Comparison of ENCODE assay signal across 12 cellular contexts in the genomic region with DNA sequence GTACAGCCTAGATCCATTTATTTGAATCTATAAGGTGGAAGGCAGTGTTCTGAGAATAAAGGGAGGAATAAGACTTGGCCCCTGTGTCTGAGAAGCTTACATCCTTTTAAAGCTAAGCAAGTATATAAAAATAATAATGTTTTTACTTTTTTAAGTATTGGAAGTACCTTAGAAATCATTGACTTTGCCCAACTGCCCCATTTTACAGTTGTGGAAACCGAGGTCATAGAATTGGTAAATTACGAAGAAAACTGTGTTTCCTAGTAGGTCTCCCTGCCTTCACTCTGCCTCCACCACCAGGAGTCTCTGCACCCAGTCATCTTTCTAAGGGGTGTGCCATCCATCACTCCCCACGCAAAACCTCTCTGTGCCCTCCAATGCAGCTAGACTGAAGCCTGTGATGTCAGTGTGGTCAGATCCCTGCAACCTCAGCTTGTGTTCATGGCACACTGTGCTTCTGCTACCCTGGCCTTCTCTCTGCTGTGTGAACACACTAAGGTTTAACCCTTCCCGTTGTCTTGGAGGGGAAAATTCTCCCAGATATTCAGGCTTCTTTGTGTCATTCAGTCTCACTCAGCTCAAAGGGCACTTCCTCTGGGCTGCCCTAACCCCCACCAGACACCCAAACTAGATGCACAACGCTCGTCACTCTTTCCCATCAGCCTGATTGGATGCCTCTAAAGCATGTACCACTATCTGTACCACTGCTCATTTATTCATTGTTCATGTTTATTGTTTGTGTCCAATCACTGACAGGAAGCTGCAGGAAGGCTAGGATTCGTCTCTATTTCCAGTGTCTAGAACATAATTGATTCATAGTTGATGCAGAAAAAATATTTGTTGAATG. TPM values are rescaled to one million over a fixed set of nuclear protein-coding genes. Genes with fewer than 3 reads are reported as not detected.
DNase-seq lines count a peak whose midpoint lies in the region; ATAC-seq and TF ChIP-seq lines count a peak whose summit lies in the region.
"Had no signal": no experiment of that assay in that cellular context is flagged by ENCODE, and none has a peak within 500 bp of the region (broad histone marks: within the 10 kb centered on the region; RNA-seq: fewer than 3 reads in every experiment).

No MANE protein-coding gene starts in this region.

- no peaks in the 10 kb centered on the region for H3K27me3 Mint-ChIP-seq in central memory CD8-positive, alpha-beta T cell
- H3K27me3 Mint-ChIP-seq in nephron progenitor cell (ENCODE audit: low read depth, poor library complexity) = peaks cover 15% of the 10 kb centered on the region

- no peak for TF ChIP-seq POLR2A in gastrocnemius medialis (IDR thresholded peaks at IDR 0.05)

- peak; percentile 37 for TF ChIP-seq CTCF in Panc1 (IDR thresholded peaks at IDR 0.05)
- TF ChIP-seq CTCF in gastrocnemius medialis (IDR thresholded peaks at IDR 0.05 in 4 of 5, conservative IDR thresholded peaks at IDR 0.05 in 1 of 5) = no peak
- TF ChIP-seq CTCF in nephron progenitor cell (IDR thresholded peaks at IDR 0.05) = no peak

- CTCF ChIA-PET in Panc1 (lab: Charles Lee) = no interaction called here

- peaks cover 13% of the 10 kb centered on the region for H3K36me3 Mint-ChIP-seq in central memory CD8-positive, alpha-beta T cell (ENCODE audit: insufficient read depth)
- no peaks in the 10 kb centered on the region for H3K36me3 Mint-ChIP-seq in nephron progenitor cell (ENCODE audit: low read depth)

- H3K27me3 ChIP-seq in Panc1 (ENCODE audit: control insufficient read depth, insufficient read depth, low read length) (no peaks in the 10 kb centered on the region), gastrocnemius medialis (no peaks in the 10 kb centered on the region)

- no peaks in the 10 kb centered on the region for H3K9me3 ChIP-seq in Panc1 (ENCODE audit: control insufficient read depth, insufficient read depth, low read depth, low read length)
- H3K9me3 ChIP-seq in gastrocnemius medialis = no peaks in the 10 kb centered on the region

- peak overlapping the region; percentile 70 for H3K27ac Mint-ChIP-seq in central memory CD8-positive, alpha-beta T cell (ENCODE audit: low read depth)
- H3K27ac Mint-ChIP-seq in nephron progenitor cell = no peak overlapping the region

- peak; percentile 69 for ATAC-seq in Panc1
- peak; percentile 70 for ATAC-seq in central memory CD8-positive, alpha-beta T cell (replicated peaks; ENCODE audit: extremely low read depth, poor library complexity, severe bottlenecking)
- no peak for ATAC-seq in gastrocnemius medialis
- ATAC-seq: left lobe of liver had no signal

- no TSS peak for BruUV-seq in Panc1 (replicated peaks; lab: Mats Ljungman, UMichigan)

- in situ Hi-C loops in Panc1 (cut with HindIII; ENCODE audit: low pct_unique_long_range_greater_than_20kb, low sequenced_read_pairs) = no loop called here
- in situ Hi-C loops in gastrocnemius medialis (cut with MboI; ENCODE audit: low sequenced_read_pairs in 4 of 4) = no loop called here

- intact Hi-C loops in Panc1 (cut with micrococcal nuclease; ENCODE audit: unreplicated experiment) (no loop called here), gastrocnemius medialis (cut with DNase I; ENCODE audit: low total_unique reads) (no loop called here)

- H3K27ac ChIP-seq in Panc1 (ENCODE audit: low read length) = no peak overlapping the region
- H3K27ac ChIP-seq in gastrocnemius medialis = peak overlapping the region; percentile 23 to 81 (median 64)

- peaks cover 86% of the 10 kb centered on the region for H3K4me1 Mint-ChIP-seq in central memory CD8-positive, alpha-beta T cell
- H3K4me1 Mint-ChIP-seq in nephron progenitor cell = no peaks in the 10 kb centered on the region

- no peaks in the 10 kb centered on the region for H3K4me1 ChIP-seq in Panc1 (ENCODE audit: control insufficient read depth, insufficient read depth, low read length)
- peaks cover 53 to 79% of the 10 kb centered on the region in 2 donors for H3K4me1 ChIP-seq in gastrocnemius medialis

- H3K36me3 ChIP-seq in Panc1 (ENCODE audit: control insufficient read depth, insufficient read depth, low read length) (no peaks in the 10 kb centered on the region), gastrocnemius medialis (no peaks in the 10 kb centered on the region)

- DNase-seq in activated naive CD4-positive, alpha-beta T cell treated with Interleukin-2 at 50 U/mL for 16 hours = peak; percentile 38
- no peak for DNase-seq in activated naive CD4-positive, alpha-beta T cell treated with anti-CD3 and anti-CD28 coated beads, Interleukin-2, amount 50 U/mL, for 16 hours
- DNase-seq in Panc1 (ENCODE audit: low read depth, low spot score) = no peak
- peak; percentile 42 to 70 for DNase-seq in central memory CD8-positive, alpha-beta T cell (ENCODE audit: low spot score in 2 of 2)
- no peak for DNase-seq in gastrocnemius medialis
- no peak for DNase-seq in nephron progenitor cell
- no peak for DNase-seq in COLO668 (lab: John Stamatoyannopoulos, UW; ENCODE audit: unreplicated experiment)
- no peak for DNase-seq in NOMO-1 treated with DMSO at 0.1 percent for 48 hours (lab: John Stamatoyannopoulos, UW; ENCODE audit: unreplicated experiment)
- DNase-seq: activated CD4-positive, CD25-positive, alpha-beta regulatory T cell; activated effector memory CD4-positive, alpha-beta T cell treated with Interleukin-2 at 50 U/mL for 16 hours; NCI-H1092 had no signal

- peak overlapping the region; percentile 27 for H3K4me3 Mint-ChIP-seq in central memory CD8-positive, alpha-beta T cell
- no peak overlapping the region for H3K4me3 Mint-ChIP-seq in nephron progenitor cell

- POLR2A ChIA-PET in Panc1 (lab: Charles Lee) = no interaction called here

- H3K4me3 ChIP-seq in Panc1 (ENCODE audit: low read depth in 2 of 2, low read length in 2 of 2) (no peak overlapping the region), gastrocnemius medialis (no peak overlapping the region)

- H3K9me3 Mint-ChIP-seq in central memory CD8-positive, alpha-beta T cell = peaks cover 6% of the 10 kb centered on the region
- H3K9me3 Mint-ChIP-seq in nephron progenitor cell = no peaks in the 10 kb centered on the region

RNA-seq across cellular contexts. Expression of gene ADRB2, which starts 18.2 kb away (rescaled TPM):
- total RNA-seq in Panc1 (2021; ENCODE audit: unreplicated experiment) (1.0 TPM), gastrocnemius medialis (10 to 100 TPM in 1 of 4 donors, 1 to 10 TPM in 3; 4.2 to 17.3 (median 6.8) TPM)
- polyA plus RNA-seq in Panc1 (2012; ENCODE audit: insufficient read length) = 0.40 TPM

Comparison
In these comparisons a context has a peak if more than half of its experiments do, and no peak if none do; other contexts are left out.
1. DNase-seq: peak in activated naive CD4-positive, alpha-beta T cell treated with Interleukin-2 at 50 U/mL for 16 hours (single experiment) and central memory CD8-positive, alpha-beta T cell (2 of 2); none in activated naive CD4-positive, alpha-beta T cell treated with anti-CD3 and anti-CD28 coated beads, Interleukin-2, amount 50 U/mL, for 16 hours (single experiment), Panc1 (single experiment), gastrocnemius medialis (0 of 2), nephron progenitor cell (single experiment), COLO668 (single experiment) and NOMO-1 treated with DMSO at 0.1 percent for 48 hours (single experiment).
2. ATAC-seq: peak in Panc1 (single experiment) and central memory CD8-positive, alpha-beta T cell (single experiment); none in gastrocnemius medialis (0 of 2).